In genomic region chr19:40225440-40226305, GRCh38 we compare ENCODE assay signal across 9 cellular contexts. TPM values are rescaled to one million over a fixed set of nuclear protein-coding genes. Genes with fewer than 3 reads are reported as not detected.
A peak's percentile ranks its signal among the peaks of the same experiment; 100 is the strongest.
DNase-seq lines count a peak whose midpoint lies in the region; ATAC-seq and TF ChIP-seq lines count a peak whose summit lies in the region.
"Had no signal": no experiment of that assay in that cellular context is flagged by ENCODE, and none has a peak within 500 bp of the region (broad histone marks: within the 10 kb centered on the region; RNA-seq: fewer than 3 reads in every experiment).

No MANE protein-coding gene starts in this region.

- H3K9ac ChIP-seq in DND-41 (ENCODE audit: low read depth, low read length), result no peak overlapping the region
- no peak overlapping the region for H3K9ac ChIP-seq in Karpas-422 (ENCODE audit: low read length)

- H3K36me3 ChIP-seq in DND-41 (ENCODE audit: insufficient read depth, low read length), result no peaks in the 10 kb centered on the region
- no peaks in the 10 kb centered on the region for H3K36me3 ChIP-seq in Karpas-422 (ENCODE audit: insufficient read depth, low read length)
- H3K36me3 ChIP-seq in psoas muscle (ENCODE audit: insufficient read depth in 1 of 2, low read depth in 1 of 2), result no peaks in the 10 kb centered on the region

- H3K79me2 ChIP-seq in DND-41 (ENCODE audit: insufficient read depth, low read length), result no peaks in the 10 kb centered on the region
- H3K79me2 ChIP-seq in Karpas-422 (ENCODE audit: low read length), result no peaks in the 10 kb centered on the region

- TF ChIP-seq CTCF in DND-41 (IDR thresholded peaks at IDR 0.05; ENCODE audit: borderline replicate concordance, extremely low read depth, low read length, poor library complexity, severe bottlenecking) (no peak), psoas muscle (IDR thresholded peaks at IDR 0.05) (no peak)

- H3K27me3 ChIP-seq in DND-41 (ENCODE audit: insufficient read depth, low read length, poor library complexity), result no peaks in the 10 kb centered on the region
- H3K27me3 ChIP-seq in Karpas-422 (ENCODE audit: low read length), result no peaks in the 10 kb centered on the region
- H3K27me3 ChIP-seq in psoas muscle (ENCODE audit: insufficient read depth in 3 of 3, low read length in 2 of 3), result peaks cover 0 to 54% (median 18%) of the 10 kb centered on the region in 3 donors

- H3K4me3 ChIP-seq in DND-41 (ENCODE audit: low read depth in 1 of 2, low read length in 2 of 2) (no peak overlapping the region), Karpas-422 (ENCODE audit: low read length) (no peak overlapping the region), psoas muscle (peak overlapping the region; percentile 47)

- WGBS in psoas muscle, 3 donors, result 23 to 27% (median 23%) methylated on average over 20 to 21 of the region's 21 CpGs

- ATAC-seq in DND-41 (ENCODE audit: insufficient read depth, low read depth), result no peak
- no peak for ATAC-seq in psoas muscle
- no peak for ATAC-seq in HG03432 (IDR thresholded peaks at IDR 0.05; ENCODE audit: unreplicated experiment)
- ATAC-seq in HG03342 (IDR thresholded peaks at IDR 0.05; ENCODE audit: unreplicated experiment), result no peak
- ATAC-seq in GM19397 (IDR thresholded peaks at IDR 0.05; ENCODE audit: unreplicated experiment), result no peak

- no peaks in the 10 kb centered on the region for H3K9me3 ChIP-seq in DND-41 (ENCODE audit: insufficient read depth, low read length, severe bottlenecking)
- no peaks in the 10 kb centered on the region for H3K9me3 ChIP-seq in Karpas-422 (ENCODE audit: low read length)
- H3K9me3 ChIP-seq in psoas muscle, result no peaks in the 10 kb centered on the region

- H3K9me2 ChIP-seq in Karpas-422 (replicated peaks; ENCODE audit: insufficient read depth, low read length), result no peaks in the 10 kb centered on the region

- no peak overlapping the region for H3K27ac ChIP-seq in DND-41 (ENCODE audit: low read length)
- H3K27ac ChIP-seq in Karpas-422 (ENCODE audit: low read length), result no peak overlapping the region
- no peak overlapping the region for H3K27ac ChIP-seq in psoas muscle

- H3K4me1 ChIP-seq in DND-41 (ENCODE audit: insufficient read depth, low read length), result no peaks in the 10 kb centered on the region
- H3K4me1 ChIP-seq in Karpas-422 (ENCODE audit: low read length), result no peaks in the 10 kb centered on the region
- H3K4me1 ChIP-seq in psoas muscle, result peaks cover 23% of the 10 kb centered on the region

- DNase-seq in DND-41 (no peak), Karpas-422 (peak; percentile 46), ecto neural progenitor cell (ENCODE audit: low spot score) (peak; percentile 39), psoas muscle (no peak), HK-2 (ENCODE audit: unreplicated experiment) (no peak)
- DNase-seq: NCI-H446 treated with DMSO at 0.1 percent for 48 hours had no signal

- intact Hi-C loops in psoas muscle (cut with DNase I), result no loop called here

- no peaks in the 10 kb centered on the region for H4K20me1 ChIP-seq in DND-41 (ENCODE audit: insufficient read depth, low read length)
- 0 out of 2 replicates have a peak, but pooled peaks cover under 1% of the 10 kb centered on the region for H4K20me1 ChIP-seq in Karpas-422 (ENCODE audit: insufficient read depth, low read depth, low read length)

- H2AFZ ChIP-seq in DND-41 (ENCODE audit: low read depth, low read length) (peak overlapping the region; percentile 15; the same call in 1 of the 2 replicates), Karpas-422 (ENCODE audit: low read length) (no peak overlapping the region)

- H3K4me2 ChIP-seq in DND-41 (ENCODE audit: insufficient read depth, low read length) (no peak overlapping the region), Karpas-422 (ENCODE audit: low read depth, low read length, poor library complexity, severe bottlenecking) (no peak overlapping the region)

RNA-seq across cellular contexts. Expression of gene CCNP, which starts 0.8 kb away (rescaled TPM):
- not detected in 2 replicates for total RNA-seq in Karpas-422 (2014; rRNA removed; shearing (Covaris generic); ENCODE audit: low replicate concordance)
- total RNA-seq in psoas muscle, result not detected
- polyA plus RNA-seq in psoas muscle, result under 1 TPM in 1 of 3 donors, not detected in 2; 0.04 TPM

RNA-seq across cellular contexts. Expression of gene TTC9B, which starts 7.5 kb away (rescaled TPM):
- total RNA-seq in Karpas-422 (2014; rRNA removed; shearing (Covaris generic); ENCODE audit: low replicate concordance), result not detected in 2 replicates
- total RNA-seq in psoas muscle, result not detected
- polyA plus RNA-seq in psoas muscle, result under 1 TPM in 1 of 3 donors, not detected in 2; 0.06 TPM

RNA-seq across cellular contexts. Expression of gene MAP3K10, which starts 34.4 kb away (rescaled TPM):
- 7.6 and 26.3 TPM in 2 replicates for total RNA-seq in Karpas-422 (2014; rRNA removed; shearing (Covaris generic); ENCODE audit: low replicate concordance)
- total RNA-seq in psoas muscle, result 10 to 100 TPM; 18.6 to 22.2 (median 19.5) TPM
- 10 to 100 TPM; 10.7 to 35.1 (median 16.0) TPM for polyA plus RNA-seq in psoas muscle

RNA-seq across cellular contexts. Expression of gene AKT2, which starts 59.5 kb away (rescaled TPM):
- total RNA-seq in Karpas-422 (2014; rRNA removed; shearing (Covaris generic); ENCODE audit: low replicate concordance), result 85.9 and 128 TPM in 2 replicates
- 100 to 1,000 TPM; 135 to 194 (median 173) TPM for total RNA-seq in psoas muscle
- polyA plus RNA-seq in psoas muscle, result 100 to 1,000 TPM in 1 of 3 donors, 10 to 100 TPM in 2; 81.8 to 139 (median 98.0) TPM

Comparison
In these comparisons a context has a peak if more than half of its experiments do, and no peak if none do; other contexts are left out.
1. DNase-seq: peak in Karpas-422 (single experiment) and ecto neural progenitor cell (single experiment); none in DND-41 (single experiment), psoas muscle (0 of 2) and HK-2 (single experiment).